8 cellular contexts compared by ENCODE assay signal in the genomic region with DNA sequence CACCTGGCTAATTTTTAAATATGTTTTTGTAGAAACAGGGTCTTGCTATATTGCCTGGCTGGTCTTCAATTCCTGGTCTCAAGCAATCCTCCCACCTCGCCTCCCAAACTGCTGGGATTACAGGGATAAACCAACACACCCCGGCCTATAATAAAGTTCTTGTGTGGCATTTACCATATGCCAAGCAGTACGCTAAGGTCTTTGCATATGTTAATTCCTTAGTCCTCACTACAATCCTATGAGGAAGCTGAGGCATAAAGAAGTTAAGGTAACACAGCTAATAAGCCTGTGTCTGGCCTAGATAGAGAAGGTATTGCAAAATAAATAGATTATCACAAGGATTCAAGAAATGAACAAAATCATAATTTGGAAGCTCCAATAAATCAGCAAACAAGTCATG.
"Had no signal": no experiment of that assay in that cellular context is flagged by ENCODE, and none has a peak within 500 bp of the region (broad histone marks: within the 10 kb centered on the region; RNA-seq: fewer than 3 reads in every experiment).

No MANE protein-coding gene starts in this region.

- H3K9ac ChIP-seq: GM23248 had no signal

- H3K4me3 ChIP-seq: GM23248, K562 had no signal

- ATAC-seq: HepG2, K562 had no signal

- DNase-seq: GM23248, GOT3, H7, HCEC 1CT, KG1 had no signal

- H2AFZ ChIP-seq: GM23248 had no signal

- H3K27ac ChIP-seq: GM23248, HL-60 had no signal
